ENCODE assay signal across 11 cellular contexts in the genomic region with DNA sequence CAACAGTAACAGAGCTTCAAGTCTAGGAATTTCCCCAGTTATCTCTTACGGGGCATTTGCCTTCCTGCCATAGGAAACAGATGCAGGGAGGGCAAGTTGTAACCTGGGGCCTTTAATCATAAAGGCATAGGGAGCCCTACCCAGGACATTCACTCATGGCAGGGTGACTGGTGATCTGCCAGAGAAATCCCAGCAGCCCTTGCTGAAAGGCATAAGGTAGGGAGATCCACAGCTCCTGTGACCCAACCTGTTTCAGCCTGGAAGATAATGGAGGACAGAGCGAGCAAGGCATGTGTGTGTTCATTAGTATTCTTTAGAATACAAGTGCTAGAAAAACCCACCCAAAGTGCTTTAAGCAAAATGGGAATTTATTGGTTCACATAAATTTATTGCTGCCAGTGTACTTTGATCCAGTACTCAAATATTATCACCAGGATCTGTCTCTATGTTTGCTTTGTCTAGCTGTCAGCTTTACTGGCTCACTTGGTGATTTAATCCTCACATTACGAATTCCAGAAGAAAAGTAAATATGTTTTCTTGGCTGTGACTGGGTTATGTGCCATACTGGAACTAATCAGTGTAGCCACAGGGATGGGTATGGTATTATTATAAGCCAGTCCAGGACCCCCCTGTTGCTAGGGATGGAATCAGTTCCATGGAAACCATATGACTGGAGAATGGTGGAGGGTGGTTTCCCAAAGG. TPM values are rescaled to one million over a fixed set of nuclear protein-coding genes. Genes with fewer than 3 reads are reported as not detected.
A peak's percentile ranks its signal among the peaks of the same experiment; 100 is the strongest.
DNase-seq lines count a peak whose midpoint lies in the region; ATAC-seq, FAIRE-seq and TF ChIP-seq lines count a peak whose summit lies in the region.
"Had no signal": no experiment of that assay in that cellular context is flagged by ENCODE, and none has a peak within 500 bp of the region (broad histone marks: within the 10 kb centered on the region; RNA-seq: fewer than 3 reads in every experiment).

No MANE protein-coding gene starts in this region.

- no peak overlapping the region for H3K4me2 ChIP-seq in smooth muscle cell

- H3K27me3 ChIP-seq in smooth muscle cell (ENCODE audit: low read depth) = no peaks in the 10 kb centered on the region

- no peaks in the 10 kb centered on the region for H3K4me1 ChIP-seq in smooth muscle cell (ENCODE audit: low read depth)

- peak; percentile 33 for DNase-seq in SIG-M5 treated with dmso at 0.1 percent for 504 hours (lab: John Stamatoyannopoulos, UW; ENCODE audit: unreplicated experiment)
- no peak for DNase-seq in SIG-M5 (lab: John Stamatoyannopoulos, UW)
- DNase-seq in NCI-H526 treated with DMSO at 0.1 percent for 48 hours (lab: John Stamatoyannopoulos, UW) = peak; percentile 26
- no peak for DNase-seq in smooth muscle cell (lab: John Stamatoyannopoulos, UW; ENCODE audit: unreplicated experiment)
- DNase-seq in OCI-M1 (lab: John Stamatoyannopoulos, UW) = no peak
- no peak for DNase-seq in KG1 (lab: John Stamatoyannopoulos, UW)
- no peak for DNase-seq in urothelium cell line (ENCODE audit: low spot score)
- DNase-seq: activated CD8-positive, alpha-beta memory T cell treated with anti-CD3 and anti-CD28 coated beads, Interleukin-2, amount 50 U/mL, for 48 hours; NCI-H2107; occipital lobe had no signal

- WGBS in smooth muscle cell (ENCODE audit: low lambda C conversion rate) = 51% methylated on average over 3 of the region's 3 CpGs

- no peaks in the 10 kb centered on the region for H3K79me2 ChIP-seq in smooth muscle cell (ENCODE audit: low read depth)

- no peaks in the 10 kb centered on the region for H4K20me1 ChIP-seq in smooth muscle cell (ENCODE audit: low read depth)

- no peak overlapping the region for H3K9ac ChIP-seq in smooth muscle cell (ENCODE audit: low read depth)

- H3K4me3 ChIP-seq in smooth muscle cell = no peak overlapping the region

- TF ChIP-seq CTCF in smooth muscle cell (IDR thresholded peaks at IDR 0.05; ENCODE audit: borderline replicate concordance, insufficient read depth, poor library complexity, severe bottlenecking) = no peak

- H2AFZ ChIP-seq in smooth muscle cell (ENCODE audit: low read depth) = peak overlapping the region; percentile 49

- ATAC-seq in esophagus mucosa = peak; percentile 92

- H3F3A ChIP-seq in smooth muscle cell (ENCODE audit: low read depth) = no peaks in the 10 kb centered on the region

- no peaks in the 10 kb centered on the region for H3K9me3 ChIP-seq in smooth muscle cell (replicated peaks; ENCODE audit: low read depth)

- H3K27ac ChIP-seq in smooth muscle cell (ENCODE audit: low read depth) = no peak overlapping the region

- FAIRE-seq in urothelium cell line (lab: Jason Lieb, UNC) = no peak

- no peaks in the 10 kb centered on the region for H3K36me3 ChIP-seq in smooth muscle cell (ENCODE audit: low read depth)

RNA-seq across cellular contexts. Expression of a gene that starts 21.1 kb away (rescaled TPM):
- total RNA-seq in esophagus mucosa = 4.4 TPM
- 6.4 and 8.6 TPM in 2 replicates for total RNA-seq in smooth muscle cell
- 1.0 and 1.3 TPM in 2 replicates for polyA plus RNA-seq in smooth muscle cell

Comparison
In these comparisons a context has a peak if more than half of its experiments do, and no peak if none do; other contexts are left out.
1. DNase-seq: peak in SIG-M5 treated with dmso at 0.1 percent for 504 hours (single experiment) and NCI-H526 treated with DMSO at 0.1 percent for 48 hours (single experiment); none in SIG-M5 (single experiment), smooth muscle cell (single experiment), OCI-M1 (single experiment), KG1 (single experiment) and urothelium cell line (single experiment).